11 cellular contexts compared by ENCODE assay signal in genomic region chr22:29912605-29913398, GRCh38. TPM values are rescaled to one million over a fixed set of nuclear protein-coding genes. Genes with fewer than 3 reads are reported as not detected.
DNase-seq lines count a peak whose midpoint lies in the region; ATAC-seq and TF ChIP-seq lines count a peak whose summit lies in the region.
"Had no signal": no experiment of that assay in that cellular context is flagged by ENCODE, and none has a peak within 500 bp of the region (broad histone marks: within the 10 kb centered on the region; RNA-seq: fewer than 3 reads in every experiment).

No MANE protein-coding gene starts in this region.

- no peaks in the 10 kb centered on the region for H3K36me3 ChIP-seq in HUES64 (ENCODE audit: insufficient read depth, low read length)

- H3K27ac ChIP-seq in HUES64 (ENCODE audit: low read depth, low read length): peak overlapping the region; percentile 83; the same call in 1 of the 2 replicates

- no peaks in the 10 kb centered on the region for H3K27me3 ChIP-seq in HUES64 (ENCODE audit: insufficient read depth, low read length)

- TF ChIP-seq CTCF in AG09309 (IDR thresholded peaks at IDR 0.05; ENCODE audit: control insufficient read depth, insufficient read depth, low read depth, low read length, missing control alignments) (no peak), epithelial cell of proximal tubule (conservative IDR thresholded peaks at IDR 0.05; ENCODE audit: low read depth, low read length) (no peak)

- H3K9ac ChIP-seq in HUES64 (ENCODE audit: low read depth, low read length): no peak overlapping the region

- no peaks in the 10 kb centered on the region for H3K9me3 ChIP-seq in HUES64 (ENCODE audit: insufficient read depth, low read depth, low read length)

- peak; percentile 82 for DNase-seq in AG09309 (ENCODE audit: low read depth)
- DNase-seq in epithelial cell of proximal tubule (ENCODE audit: low read depth): peak; percentile 63
- peak; percentile 84 for DNase-seq in myocyte (ENCODE audit: low read depth)
- no peak for DNase-seq in NCI-H524 treated with DMSO at 0.1 percent for 48 hours (lab: John Stamatoyannopoulos, UW)
- no peak for DNase-seq in activated CD4-positive, CD25-positive, alpha-beta regulatory T cell (lab: John Stamatoyannopoulos, UW)
- no peak for DNase-seq in mesenteric fat pad (ENCODE audit: low spot score)
- DNase-seq: activated CD4-positive, CD25-positive, alpha-beta regulatory T cell treated with anti-CD3 and anti-CD28 coated beads, Interleukin-2, amount 50 U/mL, for 72 hours had no signal

- no peak for ATAC-seq in GM18873 (IDR thresholded peaks at IDR 0.05; ENCODE audit: low FRiP score, unreplicated experiment)
- ATAC-seq: activated naive CD4-positive, alpha-beta T cell treated with anti-CD3 and anti-CD28 coated beads, Interleukin-2, amount 50 U/mL, for 72 hours; Panc1 had no signal

- 86% methylated on average over 5 of the region's 5 CpGs for WGBS in HUES64

- H3K4me3 ChIP-seq in AG09309 (ENCODE audit: control insufficient read depth, low read depth, low read length) (no peak overlapping the region), HUES64 (ENCODE audit: low read length) (peak overlapping the region; percentile 31; the same call in 1 of the 2 replicates), epithelial cell of proximal tubule (ENCODE audit: low read depth, low read length) (no peak overlapping the region)

- H3K4me1 ChIP-seq in HUES64 (ENCODE audit: insufficient read depth, low read length): peaks cover 53% of the 10 kb centered on the region

RNA-seq across cellular contexts. Expression of gene MTMR3, which starts 29.8 kb away (rescaled TPM):
- polyA plus RNA-seq in HUES64 (2013, experiment 1 of 2): 9.9 TPM
- polyA plus RNA-seq in HUES64 (2013, experiment 2 of 2): 9.1 TPM
- total RNA-seq in epithelial cell of proximal tubule: 10.1 and 36.4 TPM in 2 replicates
- total RNA-seq in myocyte: 25.7 and 29.3 TPM in 2 replicates
- 21.6 TPM for polyA plus RNA-seq in myocyte (2012)
- total RNA-seq in mesenteric fat pad: 52.8 TPM

Comparison
In these comparisons a context has a peak if more than half of its experiments do, and no peak if none do; other contexts are left out.
1. DNase-seq: peak in AG09309 (single experiment), epithelial cell of proximal tubule (single experiment) and myocyte (single experiment); none in NCI-H524 treated with DMSO at 0.1 percent for 48 hours (single experiment), activated CD4-positive, CD25-positive, alpha-beta regulatory T cell (0 of 4) and mesenteric fat pad (single experiment).